ENCODE assay signal across 26 cellular contexts in the genomic region with DNA sequence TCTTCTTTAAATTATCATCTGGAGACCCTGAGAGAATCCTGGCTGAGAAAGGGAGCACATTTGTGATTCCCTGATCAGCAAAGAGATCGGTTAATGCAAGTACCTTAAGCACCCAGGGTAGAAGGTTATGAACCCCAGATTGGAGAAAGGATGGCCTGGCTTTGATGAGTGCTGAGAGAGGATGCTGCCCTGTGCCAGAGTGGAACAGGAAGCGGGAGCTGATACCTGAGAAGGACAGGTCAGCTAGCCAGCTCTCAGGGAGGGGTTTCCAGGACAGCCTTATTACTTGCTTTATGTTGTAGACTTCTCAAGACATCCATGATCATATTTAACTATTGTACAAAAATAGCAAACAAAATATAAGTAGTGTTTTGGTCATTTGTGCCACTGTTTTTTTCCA.
"Had no signal": no experiment of that assay in that cellular context is flagged by ENCODE, and none has a peak within 500 bp of the region (broad histone marks: within the 10 kb centered on the region; RNA-seq: fewer than 3 reads in every experiment).

No MANE protein-coding gene starts in this region.

- H3K4me3 ChIP-seq: esophagus squamous epithelium, gastrocnemius medialis, heart right ventricle, left lung, lower lobe of right lung, mucosa of descending colon had no signal

- H3K27me3 ChIP-seq: esophagus squamous epithelium, gastrocnemius medialis, heart right ventricle, left lung had no signal

- ATAC-seq: effector memory CD8-positive, alpha-beta T cell; esophagus mucosa; gastrocnemius medialis; heart right ventricle; left cardiac atrium; left lung; left ventricle myocardium superior; lower lobe of right lung; mucosa of descending colon; naive thymus-derived CD8-positive, alpha-beta T cell had no signal

- FAIRE-seq: endometrium, islet of Langerhans, keratinocyte had no signal

- H3K9me3 ChIP-seq: esophagus squamous epithelium, gastrocnemius medialis, heart right ventricle, left lung, lower lobe of right lung, mucosa of descending colon had no signal

- H3K27ac ChIP-seq: epithelial cell of prostate, esophagus squamous epithelium, gastrocnemius medialis, heart right ventricle, left lung, lower lobe of right lung had no signal

- DNase-seq: cortex of kidney; effector CD8-positive, alpha-beta T cell; effector memory CD8-positive, alpha-beta T cell; endodermal cell; erythroblast; esophagus squamous epithelium; foreskin fibroblast; foreskin melanocyte; gastrocnemius medialis; glutamatergic neuron; head of caudate nucleus; heart right ventricle; hippocampal formation; left cardiac atrium; left lung; left ventricle myocardium superior; lower lobe of right lung; mesenchymal stem cell; mucosa of descending colon; naive B cell; naive thymus-derived CD8-positive, alpha-beta T cell had no signal

- H3K36me3 ChIP-seq: esophagus squamous epithelium, gastrocnemius medialis, heart right ventricle, left lung, lower lobe of right lung had no signal

- H3K4me1 ChIP-seq: esophagus squamous epithelium, left lung, lower lobe of right lung had no signal
